23 cellular contexts compared by ENCODE assay signal in the genomic region with DNA sequence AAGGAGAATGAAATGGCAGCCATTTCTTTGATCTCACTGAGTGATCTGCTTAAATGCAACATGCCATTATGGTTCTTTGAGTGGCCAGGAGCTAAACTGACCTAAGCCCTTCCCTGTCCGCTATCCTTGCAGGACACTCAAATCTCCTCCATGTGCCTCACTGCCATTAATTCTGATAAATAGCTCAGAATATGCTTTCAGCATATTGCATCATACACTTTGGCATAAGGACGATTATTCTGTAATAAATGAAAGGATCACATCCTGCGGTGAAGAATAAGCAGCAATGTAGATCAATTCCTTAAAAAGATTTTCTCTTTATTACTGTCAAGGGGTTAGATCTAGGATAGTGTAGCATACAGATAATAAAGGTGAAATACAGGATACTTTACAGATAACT.
"Had no signal": no experiment of that assay in that cellular context is flagged by ENCODE, and none has a peak within 500 bp of the region (broad histone marks: within the 10 kb centered on the region; RNA-seq: fewer than 3 reads in every experiment).

No MANE protein-coding gene starts in this region.

- H3K4me1 Mint-ChIP-seq: activated CD4-positive, alpha-beta T cell treated with anti-CD3 and anti-CD28 coated beads, Interleukin-2, amount 10 ng/mL, durations not matched to agents 7 days and 5 days; activated CD8-positive, alpha-beta memory T cell treated with anti-CD3 and anti-CD28 coated beads, Interleukin-2, amount 10 ng/mL, durations not matched to agents 7 days and 5 days; activated naive CD4-positive, alpha-beta T cell treated with anti-CD3 and anti-CD28 coated beads, Interleukin-2, amount 50 U/mL, for 24 hours; memory B cell had no signal

- H3K4me3 Mint-ChIP-seq: activated CD4-positive, alpha-beta T cell treated with anti-CD3 and anti-CD28 coated beads, Interleukin-2, amount 10 ng/mL, durations not matched to agents 7 days and 5 days; activated CD8-positive, alpha-beta memory T cell treated with anti-CD3 and anti-CD28 coated beads, Interleukin-2, amount 10 ng/mL, durations not matched to agents 7 days and 5 days; activated CD8-positive, alpha-beta T cell treated with anti-CD3 and anti-CD28 coated beads for 36 hours; activated naive CD4-positive, alpha-beta T cell treated with anti-CD3 and anti-CD28 coated beads, Interleukin-2, amount 50 U/mL, for 24 hours; memory B cell had no signal

- H3K4me3 ChIP-seq: ascending aorta, heart right ventricle, mucosa of descending colon, sigmoid colon, spleen, thyroid gland, upper lobe of right lung had no signal

- FAIRE-seq: keratinocyte had no signal

- H3K36me3 ChIP-seq: ascending aorta, heart right ventricle, sigmoid colon, spleen, thyroid gland, upper lobe of right lung had no signal

- H3K27me3 ChIP-seq: ascending aorta, heart right ventricle, sigmoid colon, spleen, thyroid gland, upper lobe of right lung had no signal

- DNase-seq: activated CD4-positive, alpha-beta T cell treated with anti-CD3 and anti-CD28 coated beads, Interleukin-2, amount 10 ng/mL, durations not matched to agents 7 days and 5 days; activated CD8-positive, alpha-beta memory T cell treated with anti-CD3 and anti-CD28 coated beads, Interleukin-2, amount 10 ng/mL, durations not matched to agents 7 days and 5 days; activated CD8-positive, alpha-beta T cell treated with anti-CD3 and anti-CD28 coated beads for 36 hours; activated gamma-delta T cell treated with Interleukin-2 at 50 U/mL for 16 hours; activated T-cell treated with anti-CD3 and anti-CD28 coated beads for 4 hours; central memory CD4-positive, alpha-beta T cell; dermis blood vessel endothelial cell; effector CD8-positive, alpha-beta T cell; heart right ventricle; left colon; mucosa of descending colon; sigmoid colon; spleen; stimulated activated CD4-positive, alpha-beta T cell treated with anti-CD3 and anti-CD28 coated beads, Interleukin-4, amount 100 ng/mL, for 1 hour; stimulated activated naive CD8-positive, alpha-beta T cell treated with anti-CD3 and anti-CD28 coated beads, Interleukin-15, Interleukin-2, amounts not matched to agents 100 U/mL and 50 U/mL, for 24 hours; thyroid gland; upper lobe of right lung had no signal

- H3K36me3 Mint-ChIP-seq: activated CD8-positive, alpha-beta memory T cell treated with anti-CD3 and anti-CD28 coated beads, Interleukin-2, amount 10 ng/mL, durations not matched to agents 7 days and 5 days; activated naive CD4-positive, alpha-beta T cell treated with anti-CD3 and anti-CD28 coated beads, Interleukin-2, amount 50 U/mL, for 24 hours had no signal

- ATAC-seq: activated CD4-positive, CD25-positive, alpha-beta regulatory T cell treated with anti-CD3 and anti-CD28 coated beads, Interleukin-2, amount 50 U/mL, for 24 hours; activated CD8-positive, alpha-beta memory T cell treated with anti-CD3 and anti-CD28 coated beads, Interleukin-2, amount 10 ng/mL, durations not matched to agents 7 days and 5 days; activated CD8-positive, alpha-beta T cell treated with anti-CD3 and anti-CD28 coated beads for 36 hours; heart right ventricle; left colon; mucosa of descending colon; stimulated activated naive CD8-positive, alpha-beta T cell treated with anti-CD3 and anti-CD28 coated beads, Interleukin-15, Interleukin-2, amounts not matched to agents 100 U/mL and 50 U/mL, for 24 hours; upper lobe of right lung had no signal

- H3K27ac ChIP-seq: ascending aorta, heart right ventricle, sigmoid colon, spleen, thyroid gland, upper lobe of right lung, VCaP had no signal

- H3K27ac Mint-ChIP-seq: activated CD4-positive, alpha-beta T cell treated with anti-CD3 and anti-CD28 coated beads, Interleukin-2, amount 10 ng/mL, durations not matched to agents 7 days and 5 days; activated CD8-positive, alpha-beta memory T cell treated with anti-CD3 and anti-CD28 coated beads, Interleukin-2, amount 10 ng/mL, durations not matched to agents 7 days and 5 days; activated CD8-positive, alpha-beta T cell treated with anti-CD3 and anti-CD28 coated beads for 36 hours; activated naive CD4-positive, alpha-beta T cell treated with anti-CD3 and anti-CD28 coated beads, Interleukin-2, amount 50 U/mL, for 24 hours; memory B cell had no signal

- H3K9me3 ChIP-seq: thyroid gland, upper lobe of right lung had no signal

- H3K4me1 ChIP-seq: ascending aorta, heart right ventricle, spleen, thyroid gland, upper lobe of right lung had no signal

- H3K27me3 Mint-ChIP-seq: activated CD4-positive, alpha-beta T cell treated with anti-CD3 and anti-CD28 coated beads, Interleukin-2, amount 10 ng/mL, durations not matched to agents 7 days and 5 days; activated CD8-positive, alpha-beta memory T cell treated with anti-CD3 and anti-CD28 coated beads, Interleukin-2, amount 10 ng/mL, durations not matched to agents 7 days and 5 days; memory B cell had no signal
